In the genomic region with DNA sequence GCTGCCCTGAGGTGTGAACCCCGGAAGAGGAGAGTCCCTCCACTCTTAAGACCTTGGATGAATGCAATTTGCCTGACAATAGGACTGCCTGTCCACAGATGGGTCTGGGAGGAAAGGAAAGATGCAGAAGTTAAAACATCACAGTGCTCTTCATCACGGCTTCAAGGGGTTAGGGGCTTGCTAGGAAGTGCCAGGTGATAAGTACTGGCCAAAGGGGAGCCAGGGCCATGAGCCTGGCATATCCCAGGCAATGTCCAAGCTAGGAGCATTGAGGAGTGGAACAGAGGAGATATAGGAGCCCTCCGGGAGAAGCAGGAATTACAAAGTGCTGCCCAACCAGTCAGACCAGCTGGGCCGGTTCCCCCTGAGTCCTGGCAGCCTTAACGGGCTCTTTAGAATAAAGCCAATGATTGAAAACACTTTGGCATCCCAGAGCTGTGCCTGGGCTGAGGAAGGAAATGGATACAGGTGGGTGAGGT, we compare ENCODE assay signal across 1 cellular context.
A peak's percentile ranks its signal among the peaks of the same experiment; 100 is the strongest.
TF ChIP-seq lines count a peak whose summit lies in the region.

No MANE protein-coding gene starts in this region.

TF ChIP-seq in Ishikawa, 13 proteins besides CTCF, POLR2A, EP300 and RAD21:
- 0 out of 2 replicates have a peak, but pooled peaks have one; percentile 24 for TF ChIP-seq TCF12 (IDR thresholded peaks at IDR 0.05; ENCODE audit: low read depth)
- peak; percentile 55 for TF ChIP-seq NFIC (IDR thresholded peaks at IDR 0.05)
TF ChIP-seq in Ishikawa: peak in this region for 2; not testable (repeated sequence) for 11.
